8 cellular contexts compared by ENCODE assay signal in the genomic region with DNA sequence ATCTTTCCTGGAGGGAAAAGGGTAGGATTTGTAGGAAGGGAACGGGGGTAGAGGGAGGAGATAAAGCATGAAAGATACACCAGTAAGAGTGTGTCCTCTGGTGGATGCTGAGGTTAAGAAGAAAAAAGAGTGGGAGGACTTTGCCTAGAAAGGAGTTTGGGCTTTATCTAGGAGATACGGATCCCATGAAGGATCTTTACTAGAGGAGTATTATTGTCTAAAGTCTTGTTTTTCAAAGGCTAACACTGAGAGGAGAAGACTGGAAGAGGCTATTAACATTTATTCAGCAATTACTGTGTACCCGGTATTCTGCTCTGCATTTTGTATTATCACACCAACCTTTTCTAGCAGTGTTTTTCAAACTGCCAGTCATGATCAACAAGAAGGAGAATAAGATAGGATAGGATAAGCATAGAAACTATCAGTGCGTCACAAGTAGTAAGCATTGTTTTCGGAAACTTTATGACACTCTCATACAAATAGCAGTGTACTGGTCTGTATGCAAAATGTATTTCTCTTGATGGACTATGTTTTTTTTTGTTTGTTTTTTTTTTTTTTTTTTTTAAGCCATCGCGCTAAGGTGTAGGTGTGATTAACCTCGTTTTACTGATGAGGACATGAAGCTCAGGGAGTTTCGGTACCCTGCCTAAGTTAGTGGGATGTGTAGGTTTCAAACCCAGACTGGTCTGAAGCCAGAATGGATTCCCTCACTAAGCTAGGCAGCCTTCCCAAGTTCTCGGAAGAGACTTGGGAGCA. TPM values are rescaled to one million over a fixed set of nuclear protein-coding genes. Genes with fewer than 3 reads are reported as not detected.
A peak's percentile ranks its signal among the peaks of the same experiment; 100 is the strongest.
DNase-seq lines count a peak whose midpoint lies in the region; ATAC-seq, FAIRE-seq and TF ChIP-seq lines count a peak whose summit lies in the region.

No MANE protein-coding gene starts in this region.

- no peak for ATAC-seq in HG03457 (IDR thresholded peaks at IDR 0.05; ENCODE audit: unreplicated experiment)

- no peak overlapping the region for H2BK5ac ChIP-seq in trophoblast cell (ENCODE audit: low read depth, low read length, poor library complexity)

- peaks cover 8% of the 10 kb centered on the region for H3K79me2 ChIP-seq in trophoblast cell (ENCODE audit: control insufficient read depth, insufficient read depth, low read length, poor library complexity)

- H2AK5ac ChIP-seq in trophoblast cell (ENCODE audit: low read length) = no peak overlapping the region

- H3K18ac ChIP-seq in trophoblast cell (ENCODE audit: low read length) = no peak overlapping the region

- H3K9ac ChIP-seq in ES-I3 (ENCODE audit: low read depth, low read length) (peak overlapping the region; percentile 80), trophoblast cell (ENCODE audit: low read length) (peak overlapping the region; percentile 53)

- 38 to 42% methylated on average over 8 to 10 of the region's 10 CpGs for WGBS in esophagus squamous epithelium, 2 donors
- WGBS in trophoblast cell (ENCODE audit: extremely low coverage, insufficient coverage, insufficient read length) = no CpG with 5 or more reads among the region's 10 CpGs

- FAIRE-seq in urothelium cell line (lab: Jason Lieb, UNC) = no peak

- TF ChIP-seq CTCF in esophagus squamous epithelium (IDR thresholded peaks at IDR 0.05) = no peak

- H4K91ac ChIP-seq in trophoblast cell (ENCODE audit: low read depth, low read length) = no peak overlapping the region

- peak overlapping the region; percentile 64 for H4K12ac ChIP-seq in trophoblast cell (ENCODE audit: low read depth, low read length)

- H3K9me3 ChIP-seq in ES-I3 (ENCODE audit: control insufficient read depth, insufficient read depth, low read length) = no peaks in the 10 kb centered on the region
- H3K9me3 ChIP-seq in SJCRH30 (replicated peaks) = no peaks in the 10 kb centered on the region
- no peaks in the 10 kb centered on the region for H3K9me3 ChIP-seq in esophagus squamous epithelium
- no peaks in the 10 kb centered on the region for H3K9me3 ChIP-seq in trophoblast cell (ENCODE audit: insufficient read depth, low read depth, low read length)

- H3K4me2 ChIP-seq in trophoblast cell (ENCODE audit: low read length) = peak overlapping the region; percentile 74

- H3K14ac ChIP-seq in trophoblast cell (ENCODE audit: low read length) = peak overlapping the region; percentile 60

- peaks cover 10% of the 10 kb centered on the region for H3K79me1 ChIP-seq in trophoblast cell (ENCODE audit: low read length)

- peak overlapping the region; percentile 74 for H3K4me3 ChIP-seq in SJCRH30
- peak overlapping the region; percentile 74 to 88 (median 78) for H3K4me3 ChIP-seq in esophagus squamous epithelium
- H3K4me3 ChIP-seq in trophoblast cell (ENCODE audit: low read depth, low read length) = peak overlapping the region; percentile 88

- H2BK120ac ChIP-seq in trophoblast cell (ENCODE audit: insufficient read depth, low read length, poor library complexity) = no peak overlapping the region

- H3K27me3 ChIP-seq in SJCRH30 (no peaks in the 10 kb centered on the region), esophagus squamous epithelium (no peaks in the 10 kb centered on the region), trophoblast cell (ENCODE audit: insufficient read depth, low read length) (no peaks in the 10 kb centered on the region)

- peak overlapping the region; percentile 87 for H4K8ac ChIP-seq in trophoblast cell (ENCODE audit: low read depth, low read length)

- peak overlapping the region; percentile 49 for H3K27ac ChIP-seq in SJCRH30
- peak overlapping the region; percentile 95 to 99 (median 96) for H3K27ac ChIP-seq in esophagus squamous epithelium
- peak overlapping the region; percentile 38 for H3K27ac ChIP-seq in trophoblast cell (ENCODE audit: low read depth, low read length)

- H3K36me3 ChIP-seq in ES-I3 (ENCODE audit: insufficient read depth, low read length) (no peaks in the 10 kb centered on the region; the same call in 1 of the 2 replicates), SJCRH30 (no peaks in the 10 kb centered on the region), esophagus squamous epithelium (peaks cover 0 to 10% (median 0%) of the 10 kb centered on the region in 3 donors), trophoblast cell (ENCODE audit: control insufficient read depth in 1 of 2, insufficient read depth in 2 of 2, low read length in 2 of 2) (no peaks in the 10 kb centered on the region)

- no peak overlapping the region for H3K23ac ChIP-seq in trophoblast cell (ENCODE audit: low read length)

- intact Hi-C loops in esophagus squamous epithelium (cut with DNase I) = loop anchor here (5.0 kb wide), 1 partner anchor 48 kb away; the partner anchor contains the start of gene PNPO

- DNase-seq in SJCRH30 = no peak
- no peak for DNase-seq in esophagus squamous epithelium (lab: John Stamatoyannopoulos, UW)
- peak in 1 of 2 donors; percentile 12 for DNase-seq in trophoblast cell
- no peak for DNase-seq in activated CD4-positive, CD25-positive, alpha-beta regulatory T cell treated with anti-CD3 and anti-CD28 coated beads, Interleukin-2, amount 50 U/mL, for 72 hours
- DNase-seq in urothelium cell line (ENCODE audit: low spot score) = no peak
- DNase-seq in D341Med (ENCODE audit: low spot score) = no peak

- peak overlapping the region; percentile 1 for H2AFZ ChIP-seq in trophoblast cell (ENCODE audit: insufficient read depth, low read length, poor library complexity)

- H3K4ac ChIP-seq in trophoblast cell (ENCODE audit: low read depth, low read length) = peak overlapping the region; percentile 4

- H3K4me1 ChIP-seq in ES-I3 (ENCODE audit: insufficient read depth, low read length) (peaks cover 19% of the 10 kb centered on the region), SJCRH30 (peaks cover 8% of the 10 kb centered on the region), esophagus squamous epithelium (peaks cover 17 to 58% (median 22%) of the 10 kb centered on the region in 3 donors), trophoblast cell (ENCODE audit: control insufficient read depth in 1 of 2, insufficient read depth in 2 of 2, low read length in 2 of 2) (peaks cover 0 to 3% of the 10 kb centered on the region in 2 experiments)

- TF ChIP-seq POLR2A in esophagus squamous epithelium (IDR thresholded peaks at IDR 0.05) = no peak

- no peak overlapping the region for H2BK12ac ChIP-seq in trophoblast cell (ENCODE audit: low read length)

RNA-seq across cellular contexts. Expression of gene SP2, which starts 1.4 kb away (rescaled TPM):
- 3.7 and 3.9 TPM in 2 replicates for total RNA-seq in SJCRH30 (2014; rRNA removed; shearing (Covaris generic))
- 1 to 10 TPM; 4.0 to 9.9 (median 9.2) TPM for total RNA-seq in esophagus squamous epithelium
- polyA plus RNA-seq in trophoblast cell (2013) = 30.0 and 30.4 TPM in 2 replicates

RNA-seq across cellular contexts. Expression of gene SP6, which starts 43.7 kb away (rescaled TPM):
- not detected in 2 replicates for total RNA-seq in SJCRH30 (2014; rRNA removed; shearing (Covaris generic))
- total RNA-seq in esophagus squamous epithelium = 1 to 10 TPM; 1.1 to 6.4 (median 3.8) TPM
- polyA plus RNA-seq in trophoblast cell (2013) = 209 and 234 TPM in 2 replicates

RNA-seq across cellular contexts. Expression of gene PNPO, which starts 46.7 kb away (rescaled TPM):
- total RNA-seq in SJCRH30 (2014; rRNA removed; shearing (Covaris generic)) = 9.7 and 10.4 TPM in 2 replicates
- total RNA-seq in esophagus squamous epithelium = 10 to 100 TPM; 25.6 to 38.6 (median 34.2) TPM
- polyA plus RNA-seq in trophoblast cell (2013) = 2.3 TPM in 2 replicates

RNA-seq across cellular contexts. Expression of gene SCRN2, which starts 53.6 kb away (rescaled TPM):
- total RNA-seq in SJCRH30 (2014; rRNA removed; shearing (Covaris generic)) = 8.0 and 12.9 TPM in 2 replicates
- 10 to 100 TPM; 13.9 to 24.8 (median 17.8) TPM for total RNA-seq in esophagus squamous epithelium
- polyA plus RNA-seq in trophoblast cell (2013) = 19.9 and 20.8 TPM in 2 replicates

Comparison
In these comparisons a context has a peak if more than half of its experiments do, and no peak if none do; other contexts are left out.
1. H3K27ac ChIP-seq: peak in every context shown above with its lines; median percentile 96 in esophagus squamous epithelium; 49 in SJCRH30; 38 in trophoblast cell.